Comparison of ENCODE assay signal across 19 cellular contexts in the genomic region with DNA sequence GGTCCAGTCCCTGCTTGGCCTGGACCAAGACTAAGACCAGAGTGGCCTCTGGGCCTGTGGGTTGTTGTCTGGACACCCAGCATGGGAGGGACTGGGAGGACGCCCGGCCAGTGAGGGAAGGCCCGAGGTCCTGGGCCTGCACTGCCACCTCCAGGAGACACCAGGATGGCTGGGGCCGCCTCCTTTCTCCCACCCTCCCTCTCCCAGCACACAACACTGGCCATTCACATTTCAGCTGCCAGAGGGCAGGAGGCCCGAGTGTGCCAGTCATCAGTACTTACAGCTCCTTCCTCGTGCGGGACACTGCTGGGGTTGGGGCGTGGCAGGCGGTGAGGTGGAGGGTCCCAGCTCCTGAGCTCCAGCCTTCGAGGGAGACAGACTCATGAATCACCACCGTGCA.
DNase-seq lines count a peak whose midpoint lies in the region; FAIRE-seq and TF ChIP-seq lines count a peak whose summit lies in the region.
"Had no signal": no experiment of that assay in that cellular context is flagged by ENCODE, and none has a peak within 500 bp of the region (broad histone marks: within the 10 kb centered on the region; RNA-seq: fewer than 3 reads in every experiment).

No MANE protein-coding gene starts in this region.

- H3K4me3 ChIP-seq in LNCaP clone FGC (ENCODE audit: low read depth, low read length), result no peak overlapping the region
- H3K4me3 ChIP-seq: thoracic aorta had no signal

- TF ChIP-seq CTCF in LNCaP clone FGC (IDR thresholded peaks at IDR 0.05; ENCODE audit: control insufficient read depth, extremely low read depth, insufficient read depth) (0 out of 2 replicates have a peak, but pooled peaks have one; percentile 1), D721Med (IDR thresholded peaks at IDR 0.05; ENCODE audit: insufficient read depth, missing control alignments) (no peak)

- no peak for FAIRE-seq in D721Med (lab: Jason Lieb, UNC)
- FAIRE-seq: endothelial cell of umbilical vein, urothelium cell line had no signal

- DNase-seq in ELR (ENCODE audit: low read depth) (peak; percentile 9), LNCaP clone FGC (ENCODE audit: low read depth) (no peak), iPS-NIHi11 (ENCODE audit: low spot score) (peak; percentile 72), posterior vena cava (ENCODE audit: low spot score) (peak; percentile 76), GDM1 (lab: John Stamatoyannopoulos, UW) (no peak), D721Med (ENCODE audit: insufficient read length, low spot score) (no peak), DMS 273 treated with DMSO at 0.1 percent for 48 hours (lab: John Stamatoyannopoulos, UW) (no peak)
- DNase-seq: activated CD4-positive, alpha-beta T cell treated with anti-CD3 and anti-CD28 coated beads for 48 hours; activated gamma-delta T cell treated with Interleukin-2 at 50 U/mL for 16 hours; activated T-cell treated with anti-CD3 and anti-CD28 coated beads, Interleukin-2, amount 50 U/mL, for 24 hours; Calu3; kidney glomerular epithelial cell; mammary epithelial cell; NCI-H1417; NCI-H2029 treated with DMSO at 0.1 percent for 48 hours; NCI-H774 had no signal

- intact Hi-C loops in posterior vena cava (cut with DNase I), result no loop called here

Comparison
In these comparisons a context has a peak if more than half of its experiments do, and no peak if none do; other contexts are left out.
1. DNase-seq: peak in ELR (single experiment), iPS-NIHi11 (single experiment) and posterior vena cava (single experiment); none in LNCaP clone FGC (single experiment), GDM1 (single experiment), D721Med (single experiment) and DMS 273 treated with DMSO at 0.1 percent for 48 hours (single experiment).